In the genomic region with DNA sequence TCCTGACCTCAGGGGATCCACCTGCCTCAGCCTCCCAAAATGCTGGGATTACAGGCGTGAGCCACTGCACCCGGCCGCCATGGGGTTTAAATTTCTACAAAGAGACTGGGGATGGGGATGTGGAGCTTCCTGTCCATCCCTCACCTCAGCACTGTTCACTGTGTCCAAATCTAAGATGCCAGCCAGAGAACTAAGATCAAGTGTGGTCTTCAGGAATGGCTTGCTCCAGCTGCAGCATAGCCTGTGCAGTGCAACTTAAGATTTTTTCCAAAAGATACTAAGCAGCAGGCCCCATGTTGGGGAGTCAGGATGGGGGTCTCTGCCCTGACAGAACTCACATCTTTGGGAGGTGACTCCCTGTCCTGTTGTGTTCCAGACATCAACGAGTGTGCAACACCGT, we compare ENCODE assay signal across 16 cellular contexts. TPM values are rescaled to one million over a fixed set of nuclear protein-coding genes. Genes with fewer than 3 reads are reported as not detected.
DNase-seq lines count a peak whose midpoint lies in the region; ATAC-seq and TF ChIP-seq lines count a peak whose summit lies in the region.
"Had no signal": no experiment of that assay in that cellular context is flagged by ENCODE, and none has a peak within 500 bp of the region (broad histone marks: within the 10 kb centered on the region; RNA-seq: fewer than 3 reads in every experiment).

No MANE protein-coding gene starts in this region.

- no peak for TF ChIP-seq CTCF in activated CD8-positive, alpha-beta T cell treated with anti-CD3 and anti-CD28 coated beads for 36 hours (IDR thresholded peaks at IDR 0.05)

- H3K27ac Mint-ChIP-seq in activated CD8-positive, alpha-beta T cell treated with anti-CD3 and anti-CD28 coated beads for 36 hours = peak overlapping the region; percentile 55
- no peak overlapping the region for H3K27ac Mint-ChIP-seq in activated CD8-positive, alpha-beta T cell treated with anti-CD3 and anti-CD28 coated beads, Interleukin-2, amount 10 ng/mL, durations not matched to agents 7 days and 5 days
- peak overlapping the region in 1 of 3 donors; percentile 77 for H3K27ac Mint-ChIP-seq in CD4-positive, CD25-positive, alpha-beta regulatory T cell
- H3K27ac Mint-ChIP-seq in activated naive CD4-positive, alpha-beta T cell treated with anti-CD3 and anti-CD28 coated beads, Interleukin-2, amount 50 U/mL, for 72 hours = peak overlapping the region; percentile 72 to 82
- peak overlapping the region; percentile 81 for H3K27ac Mint-ChIP-seq in memory B cell
- H3K27ac Mint-ChIP-seq: CD8-positive, alpha-beta T cell; GM23338 had no signal

- no peak overlapping the region for H3K4me3 ChIP-seq in CD4-positive, CD25-positive, alpha-beta regulatory T cell (ENCODE audit: low read depth, low read length)
- H3K4me3 ChIP-seq: GM23338 had no signal

- CTCF ChIA-PET in activated CD8-positive, alpha-beta T cell treated with anti-CD3 and anti-CD28 coated beads for 36 hours (lab: Charles Lee) = interaction anchor here (0.9 to 1.1 kb wide), 2 partner anchors 16 to 42 kb away, joined by 3 read pairs; no protein-coding TSS in a partner anchor
- CTCF ChIA-PET in activated CD8-positive, alpha-beta T cell treated with anti-CD3 and anti-CD28 coated beads, Interleukin-2, amount 10 ng/mL, durations not matched to agents 7 days and 5 days (lab: Charles Lee) = interaction anchor here (1.8 kb wide), 1 partner anchor 16 kb away, joined by 6 read pairs; no protein-coding TSS in a partner anchor

- H3K27me3 ChIP-seq in CD4-positive, CD25-positive, alpha-beta regulatory T cell (ENCODE audit: control insufficient read depth, insufficient read depth, low read length) = no peaks in the 10 kb centered on the region

- H3K9me3 Mint-ChIP-seq in activated CD8-positive, alpha-beta T cell treated with anti-CD3 and anti-CD28 coated beads for 36 hours = no peaks in the 10 kb centered on the region
- no peaks in the 10 kb centered on the region for H3K9me3 Mint-ChIP-seq in activated CD8-positive, alpha-beta T cell treated with anti-CD3 and anti-CD28 coated beads, Interleukin-2, amount 10 ng/mL, durations not matched to agents 7 days and 5 days (ENCODE audit: insufficient read depth)
- H3K9me3 Mint-ChIP-seq in CD4-positive, CD25-positive, alpha-beta regulatory T cell = no peaks in the 10 kb centered on the region
- no peaks in the 10 kb centered on the region for H3K9me3 Mint-ChIP-seq in activated naive CD4-positive, alpha-beta T cell treated with anti-CD3 and anti-CD28 coated beads, Interleukin-2, amount 50 U/mL, for 72 hours
- H3K9me3 Mint-ChIP-seq in memory B cell = no peaks in the 10 kb centered on the region
- H3K9me3 Mint-ChIP-seq: CD8-positive, alpha-beta T cell; GM23338 had no signal

- intact Hi-C loops in activated CD8-positive, alpha-beta T cell treated with anti-CD3 and anti-CD28 coated beads for 36 hours (cut with micrococcal nuclease) = no loop called here

- no peak for DNase-seq in activated CD8-positive, alpha-beta T cell treated with anti-CD3 and anti-CD28 coated beads for 36 hours
- DNase-seq in activated CD8-positive, alpha-beta T cell treated with anti-CD3 and anti-CD28 coated beads, Interleukin-2, amount 10 ng/mL, durations not matched to agents 7 days and 5 days = no peak
- DNase-seq in CD4-positive, CD25-positive, alpha-beta regulatory T cell = no peak
- no peak for DNase-seq in activated naive CD4-positive, alpha-beta T cell treated with anti-CD3 and anti-CD28 coated beads, Interleukin-2, amount 50 U/mL, for 72 hours (ENCODE audit: low spot score in 2 of 2)
- DNase-seq in memory B cell (ENCODE audit: low spot score in 2 of 2) (no peak), Ammon's horn (ENCODE audit: low spot score) (no peak)
- DNase-seq in stimulated activated CD4-positive, alpha-beta T cell treated with anti-CD3 and anti-CD28 coated beads, Interleukin-15, amount 100 ng/mL, for 24 hours = no peak
- DNase-seq: CD8-positive, alpha-beta T cell; DND-41; GDM1; NCI-H1092; NCI-H226; NCI-H526 treated with DMSO at 0.1 percent for 48 hours had no signal

- H3K27me3 Mint-ChIP-seq in activated CD8-positive, alpha-beta T cell treated with anti-CD3 and anti-CD28 coated beads for 36 hours = no peaks in the 10 kb centered on the region
- H3K27me3 Mint-ChIP-seq in activated CD8-positive, alpha-beta T cell treated with anti-CD3 and anti-CD28 coated beads, Interleukin-2, amount 10 ng/mL, durations not matched to agents 7 days and 5 days (ENCODE audit: low read depth) = no peaks in the 10 kb centered on the region
- H3K27me3 Mint-ChIP-seq in CD4-positive, CD25-positive, alpha-beta regulatory T cell = no peaks in the 10 kb centered on the region
- no peaks in the 10 kb centered on the region for H3K27me3 Mint-ChIP-seq in memory B cell

- peaks cover 7% of the 10 kb centered on the region for H3K4me1 ChIP-seq in CD4-positive, CD25-positive, alpha-beta regulatory T cell (ENCODE audit: control insufficient read depth, insufficient read depth, low read length, poor library complexity, severe bottlenecking)

- H3K36me3 Mint-ChIP-seq in activated CD8-positive, alpha-beta T cell treated with anti-CD3 and anti-CD28 coated beads for 36 hours (ENCODE audit: low read depth) = peaks cover 55% of the 10 kb centered on the region
- peaks cover 60% of the 10 kb centered on the region for H3K36me3 Mint-ChIP-seq in activated CD8-positive, alpha-beta T cell treated with anti-CD3 and anti-CD28 coated beads, Interleukin-2, amount 10 ng/mL, durations not matched to agents 7 days and 5 days (ENCODE audit: low read depth)
- peaks cover 17% of the 10 kb centered on the region for H3K36me3 Mint-ChIP-seq in CD4-positive, CD25-positive, alpha-beta regulatory T cell
- H3K36me3 Mint-ChIP-seq in activated naive CD4-positive, alpha-beta T cell treated with anti-CD3 and anti-CD28 coated beads, Interleukin-2, amount 50 U/mL, for 72 hours = peaks cover 9 to 29% of the 10 kb centered on the region in 2 donors
- H3K36me3 Mint-ChIP-seq in memory B cell = peaks cover 26% of the 10 kb centered on the region

- ATAC-seq in activated CD8-positive, alpha-beta T cell treated with anti-CD3 and anti-CD28 coated beads for 36 hours = no peak
- ATAC-seq in activated CD8-positive, alpha-beta T cell treated with anti-CD3 and anti-CD28 coated beads, Interleukin-2, amount 10 ng/mL, durations not matched to agents 7 days and 5 days = no peak
- ATAC-seq in CD4-positive, CD25-positive, alpha-beta regulatory T cell (ENCODE audit: low read depth in 2 of 2) = no peak
- ATAC-seq in activated naive CD4-positive, alpha-beta T cell treated with anti-CD3 and anti-CD28 coated beads, Interleukin-2, amount 50 U/mL, for 72 hours = no peak
- ATAC-seq in memory B cell (ENCODE audit: low read depth) (no peak), GM21786 (IDR thresholded peaks at IDR 0.05; ENCODE audit: unreplicated experiment) (no peak)
- ATAC-seq: CD8-positive, alpha-beta T cell; GM23338 had no signal

- no peak overlapping the region for H3K4me3 Mint-ChIP-seq in activated CD8-positive, alpha-beta T cell treated with anti-CD3 and anti-CD28 coated beads for 36 hours
- no peak overlapping the region for H3K4me3 Mint-ChIP-seq in activated CD8-positive, alpha-beta T cell treated with anti-CD3 and anti-CD28 coated beads, Interleukin-2, amount 10 ng/mL, durations not matched to agents 7 days and 5 days
- H3K4me3 Mint-ChIP-seq in CD4-positive, CD25-positive, alpha-beta regulatory T cell = peak overlapping the region in 1 of 4 donors; percentile 32
- no peak overlapping the region for H3K4me3 Mint-ChIP-seq in memory B cell
- H3K4me3 Mint-ChIP-seq: CD8-positive, alpha-beta T cell; GM23338 had no signal

- peaks cover 22% of the 10 kb centered on the region for H3K4me1 Mint-ChIP-seq in activated CD8-positive, alpha-beta T cell treated with anti-CD3 and anti-CD28 coated beads for 36 hours (ENCODE audit: low read depth)
- H3K4me1 Mint-ChIP-seq in activated CD8-positive, alpha-beta T cell treated with anti-CD3 and anti-CD28 coated beads, Interleukin-2, amount 10 ng/mL, durations not matched to agents 7 days and 5 days (ENCODE audit: low read depth) = peaks cover 20% of the 10 kb centered on the region
- H3K4me1 Mint-ChIP-seq in CD4-positive, CD25-positive, alpha-beta regulatory T cell = peaks cover 0 to 15% (median 4%) of the 10 kb centered on the region in 4 donors
- peaks cover 7% of the 10 kb centered on the region for H3K4me1 Mint-ChIP-seq in memory B cell

- peak overlapping the region; percentile 5 for H3K27ac ChIP-seq in CD4-positive, CD25-positive, alpha-beta regulatory T cell (ENCODE audit: insufficient read depth, low read length, poor library complexity, severe bottlenecking)
- H3K27ac ChIP-seq: KMS-11 had no signal

- peaks cover 58% of the 10 kb centered on the region for H3K36me3 ChIP-seq in CD4-positive, CD25-positive, alpha-beta regulatory T cell (ENCODE audit: control insufficient read depth, insufficient read depth, low read length)

- POLR2A ChIA-PET in activated CD8-positive, alpha-beta T cell treated with anti-CD3 and anti-CD28 coated beads for 36 hours (lab: Charles Lee) = interaction anchor here (0.7 to 1.7 kb wide), 4 partner anchors 9 to 238 kb away, joined by 3 to 9 read pairs (median 4); a partner anchor contains a TSS
- POLR2A ChIA-PET in activated CD8-positive, alpha-beta T cell treated with anti-CD3 and anti-CD28 coated beads, Interleukin-2, amount 10 ng/mL, durations not matched to agents 7 days and 5 days (lab: Charles Lee) = interaction anchor here (1.0 to 1.3 kb wide), 3 partner anchors 9 to 27 kb away, joined by 3 read pairs; a partner anchor contains a TSS

- H3K9me3 ChIP-seq in CD4-positive, CD25-positive, alpha-beta regulatory T cell (ENCODE audit: control insufficient read depth in 2 of 2, low read length in 2 of 2) = no peaks in the 10 kb centered on the region

RNA-seq across cellular contexts. Expression of a gene that starts 9.3 kb away (rescaled TPM):
- 100 to 1,000 TPM; 185 to 186 TPM for total RNA-seq in activated CD8-positive, alpha-beta T cell treated with anti-CD3 and anti-CD28 coated beads for 36 hours
- total RNA-seq in activated CD8-positive, alpha-beta T cell treated with anti-CD3 and anti-CD28 coated beads, Interleukin-2, amount 10 ng/mL, durations not matched to agents 7 days and 5 days = 100 to 1,000 TPM; 290 to 302 TPM
- total RNA-seq in CD4-positive, CD25-positive, alpha-beta regulatory T cell = 670 TPM
- 100 to 1,000 TPM; 122 to 174 (median 144) TPM for polyA plus RNA-seq in CD4-positive, CD25-positive, alpha-beta regulatory T cell
- total RNA-seq in activated naive CD4-positive, alpha-beta T cell treated with anti-CD3 and anti-CD28 coated beads, Interleukin-2, amount 50 U/mL, for 72 hours = 100 to 1,000 TPM; 222 to 256 TPM

RNA-seq across cellular contexts. Expression of a gene that starts 28.6 kb away (rescaled TPM):
- total RNA-seq in activated CD8-positive, alpha-beta T cell treated with anti-CD3 and anti-CD28 coated beads for 36 hours = 100 to 1,000 TPM; 217 to 226 TPM
- 100 to 1,000 TPM; 309 to 313 TPM for total RNA-seq in activated CD8-positive, alpha-beta T cell treated with anti-CD3 and anti-CD28 coated beads, Interleukin-2, amount 10 ng/mL, durations not matched to agents 7 days and 5 days
- 232 TPM for total RNA-seq in CD4-positive, CD25-positive, alpha-beta regulatory T cell
- polyA plus RNA-seq in CD4-positive, CD25-positive, alpha-beta regulatory T cell = 100 to 1,000 TPM; 110 to 150 (median 125) TPM
- 100 to 1,000 TPM; 208 to 217 TPM for total RNA-seq in activated naive CD4-positive, alpha-beta T cell treated with anti-CD3 and anti-CD28 coated beads, Interleukin-2, amount 50 U/mL, for 72 hours

RNA-seq across cellular contexts. Expression of a gene that starts 42.6 kb away (rescaled TPM):
- total RNA-seq in activated CD8-positive, alpha-beta T cell treated with anti-CD3 and anti-CD28 coated beads for 36 hours = 100 to 1,000 TPM; 172 to 192 TPM
- total RNA-seq in activated CD8-positive, alpha-beta T cell treated with anti-CD3 and anti-CD28 coated beads, Interleukin-2, amount 10 ng/mL, durations not matched to agents 7 days and 5 days = 100 to 1,000 TPM; 244 to 263 TPM
- total RNA-seq in CD4-positive, CD25-positive, alpha-beta regulatory T cell = 151 TPM
- polyA plus RNA-seq in CD4-positive, CD25-positive, alpha-beta regulatory T cell = 10 to 100 TPM; 43.2 to 61.7 (median 52.1) TPM
- 100 to 1,000 TPM; 105 to 192 TPM for total RNA-seq in activated naive CD4-positive, alpha-beta T cell treated with anti-CD3 and anti-CD28 coated beads, Interleukin-2, amount 50 U/mL, for 72 hours
